In the genomic region with DNA sequence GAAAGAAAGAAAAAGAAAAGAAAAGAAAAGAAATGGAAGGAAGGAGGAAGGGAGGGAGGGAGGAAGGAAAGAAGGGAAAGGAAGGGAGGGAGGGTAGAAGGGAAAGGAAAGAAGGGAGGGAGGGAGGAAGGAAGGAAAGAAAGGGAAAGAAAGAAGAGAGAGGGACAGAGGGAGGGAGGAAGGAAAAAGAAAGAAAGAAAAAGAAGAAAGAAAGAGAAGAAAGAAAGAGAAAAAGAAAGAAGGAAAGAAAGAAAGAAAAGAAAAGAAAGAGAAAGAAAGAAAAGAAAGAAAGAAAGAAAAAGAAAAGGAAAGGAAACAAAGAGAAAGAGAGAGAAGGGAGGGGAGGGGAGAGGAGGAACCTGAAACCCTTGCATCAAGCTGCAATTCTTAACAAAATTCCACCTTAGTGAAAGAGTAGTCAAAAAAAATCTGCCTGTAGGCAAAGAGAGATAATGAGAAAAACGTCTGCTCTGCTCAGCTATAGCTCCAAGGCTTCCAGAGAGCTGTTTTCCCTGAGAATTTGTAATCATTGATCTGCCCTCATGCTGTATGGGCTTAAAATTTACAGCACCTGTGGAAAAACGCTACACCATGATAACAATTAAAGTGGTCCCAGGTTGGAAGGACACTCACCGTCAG, we compare ENCODE assay signal across 1 cellular context.
TF ChIP-seq lines count a peak whose summit lies in the region.

No MANE protein-coding gene starts in this region.

TF ChIP-seq in SK-N-SH treated with all-trans-retinoic acid at 6 μM for 48 hours, 23 proteins besides CTCF, POLR2A, EP300 and RAD21 (continued from another document):
- TF ChIP-seq, protein P1, sequence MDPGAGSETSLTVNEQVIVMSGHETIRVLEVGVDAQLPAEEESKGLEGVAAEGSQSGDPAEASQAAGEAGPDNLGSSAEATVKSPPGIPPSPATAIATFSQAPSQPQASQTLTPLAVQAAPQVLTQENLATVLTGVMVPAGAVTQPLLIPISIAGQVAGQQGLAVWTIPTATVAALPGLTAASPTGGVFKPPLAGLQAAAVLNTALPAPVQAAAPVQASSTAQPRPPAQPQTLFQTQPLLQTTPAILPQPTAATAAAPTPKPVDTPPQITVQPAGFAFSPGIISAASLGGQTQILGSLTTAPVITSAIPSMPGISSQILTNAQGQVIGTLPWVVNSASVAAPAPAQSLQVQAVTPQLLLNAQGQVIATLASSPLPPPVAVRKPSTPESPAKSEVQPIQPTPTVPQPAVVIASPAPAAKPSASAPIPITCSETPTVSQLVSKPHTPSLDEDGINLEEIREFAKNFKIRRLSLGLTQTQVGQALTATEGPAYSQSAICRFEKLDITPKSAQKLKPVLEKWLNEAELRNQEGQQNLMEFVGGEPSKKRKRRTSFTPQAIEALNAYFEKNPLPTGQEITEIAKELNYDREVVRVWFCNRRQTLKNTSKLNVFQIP (CRISPR knock-in tag; IDR thresholded peaks at IDR 0.05; ENCODE audit: borderline replicate concordance, low read depth) = no peak
- no peak for TF ChIP-seq ZFP3 (CRISPR knock-in tag; IDR thresholded peaks at IDR 0.05)
- no peak for TF ChIP-seq SNAI2 (CRISPR knock-in tag; IDR thresholded peaks at IDR 0.05)
- no peak for TF ChIP-seq TCF4 (CRISPR knock-in tag; IDR thresholded peaks at IDR 0.05; ENCODE audit: borderline replicate concordance)
- TF ChIP-seq ZNF565 (CRISPR knock-in tag; conservative IDR thresholded peaks at IDR 0.05; ENCODE audit: low read depth) = no peak
